In the genomic region with DNA sequence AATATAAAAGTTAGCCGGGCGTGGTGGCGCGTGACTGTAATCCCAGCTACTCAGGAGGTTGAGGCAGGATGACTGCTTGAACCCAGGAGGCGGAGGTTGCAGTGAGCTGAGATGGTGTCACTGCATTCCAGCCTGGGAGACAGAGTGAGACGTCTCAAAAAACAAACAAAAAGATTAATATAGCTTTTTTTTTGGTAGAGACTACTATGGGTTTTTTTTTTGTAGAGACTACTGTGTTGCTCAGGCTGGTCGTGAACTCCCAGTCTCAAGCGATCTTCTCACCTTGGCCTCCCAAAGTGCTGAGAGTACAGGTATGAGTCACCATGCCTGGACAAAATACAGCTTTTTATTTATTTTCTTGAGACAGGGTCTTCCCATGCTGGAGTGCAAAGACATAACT, we compare ENCODE assay signal across 1 cellular context.
TF ChIP-seq lines count a peak whose summit lies in the region.

No MANE protein-coding gene starts in this region.

TF ChIP-seq in HepG2, 621 proteins besides CTCF, POLR2A, EP300 and RAD21:
- TF ChIP-seq FOSL2 (CRISPR knock-in tag; IDR thresholded peaks at IDR 0.05) (peak; percentile 77), ZNF12 (CRISPR knock-in tag; IDR thresholded peaks at IDR 0.05) (peak; percentile 72; the same call in 1 of the 2 replicates), EEA1 (CRISPR knock-in tag; IDR thresholded peaks at IDR 0.05; ENCODE audit: borderline replicate concordance) (no peak), ZNF10 (CRISPR knock-in tag; IDR thresholded peaks at IDR 0.05; ENCODE audit: borderline replicate concordance, low read depth) (no peak)
- TF ChIP-seq, protein P1, sequence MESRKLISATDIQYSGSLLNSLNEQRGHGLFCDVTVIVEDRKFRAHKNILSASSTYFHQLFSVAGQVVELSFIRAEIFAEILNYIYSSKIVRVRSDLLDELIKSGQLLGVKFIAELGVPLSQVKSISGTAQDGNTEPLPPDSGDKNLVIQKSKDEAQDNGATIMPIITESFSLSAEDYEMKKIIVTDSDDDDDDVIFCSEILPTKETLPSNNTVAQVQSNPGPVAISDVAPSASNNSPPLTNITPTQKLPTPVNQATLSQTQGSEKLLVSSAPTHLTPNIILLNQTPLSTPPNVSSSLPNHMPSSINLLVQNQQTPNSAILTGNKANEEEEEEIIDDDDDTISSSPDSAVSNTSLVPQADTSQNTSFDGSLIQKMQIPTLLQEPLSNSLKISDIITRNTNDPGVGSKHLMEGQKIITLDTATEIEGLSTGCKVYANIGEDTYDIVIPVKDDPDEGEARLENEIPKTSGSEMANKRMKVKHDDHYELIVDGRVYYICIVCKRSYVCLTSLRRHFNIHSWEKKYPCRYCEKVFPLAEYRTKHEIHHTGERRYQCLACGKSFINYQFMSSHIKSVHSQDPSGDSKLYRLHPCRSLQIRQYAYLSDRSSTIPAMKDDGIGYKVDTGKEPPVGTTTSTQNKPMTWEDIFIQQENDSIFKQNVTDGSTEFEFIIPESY (CRISPR knock-in tag; IDR thresholded peaks at IDR 0.05) = peak; percentile 44; the same call in 1 of the 2 replicates
- TF ChIP-seq, protein P2, sequence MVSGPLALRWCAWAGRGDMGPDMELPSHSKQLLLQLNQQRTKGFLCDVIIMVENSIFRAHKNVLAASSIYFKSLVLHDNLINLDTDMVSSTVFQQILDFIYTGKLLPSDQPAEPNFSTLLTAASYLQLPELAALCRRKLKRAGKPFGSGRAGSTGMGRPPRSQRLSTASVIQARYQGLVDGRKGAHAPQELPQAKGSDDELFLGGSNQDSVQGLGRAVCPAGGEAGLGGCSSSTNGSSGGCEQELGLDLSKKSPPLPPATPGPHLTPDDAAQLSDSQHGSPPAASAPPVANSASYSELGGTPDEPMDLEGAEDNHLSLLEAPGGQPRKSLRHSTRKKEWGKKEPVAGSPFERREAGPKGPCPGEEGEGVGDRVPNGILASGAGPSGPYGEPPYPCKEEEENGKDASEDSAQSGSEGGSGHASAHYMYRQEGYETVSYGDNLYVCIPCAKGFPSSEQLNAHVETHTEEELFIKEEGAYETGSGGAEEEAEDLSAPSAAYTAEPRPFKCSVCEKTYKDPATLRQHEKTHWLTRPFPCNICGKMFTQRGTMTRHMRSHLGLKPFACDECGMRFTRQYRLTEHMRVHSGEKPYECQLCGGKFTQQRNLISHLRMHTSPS (CRISPR knock-in tag; IDR thresholded peaks at IDR 0.05; ENCODE audit: low read depth) = no peak
